In genomic region chr6:19896580-19897010, GRCh38 we compare ENCODE assay signal across 21 cellular contexts. TPM values are rescaled to one million over a fixed set of nuclear protein-coding genes. Genes with fewer than 3 reads are reported as not detected.
DNase-seq lines count a peak whose midpoint lies in the region; ATAC-seq and TF ChIP-seq lines count a peak whose summit lies in the region.
"Had no signal": no experiment of that assay in that cellular context is flagged by ENCODE, and none has a peak within 500 bp of the region (broad histone marks: within the 10 kb centered on the region; RNA-seq: fewer than 3 reads in every experiment).

No MANE protein-coding gene starts in this region.

- intact Hi-C loops in HCT116 (cut with micrococcal nuclease) (no loop called here), PC-3 (cut with micrococcal nuclease) (no loop called here)

- no peaks in the 10 kb centered on the region for H3K36me3 ChIP-seq in BE2C
- H3K36me3 ChIP-seq in HCT116 (ENCODE audit: control insufficient read depth in 1 of 2, insufficient read depth in 2 of 2, low read length in 2 of 2): no peaks in the 10 kb centered on the region
- H3K36me3 ChIP-seq in PC-3 (ENCODE audit: low read depth, low read length): no peaks in the 10 kb centered on the region
- H3K36me3 ChIP-seq: sigmoid colon, upper lobe of left lung had no signal

- H3K4me3 Mint-ChIP-seq in immature natural killer cell: no peak overlapping the region
- H3K4me3 Mint-ChIP-seq: activated CD4-positive, alpha-beta T cell treated with anti-CD3 and anti-CD28 coated beads for 36 hours; stimulated activated naive CD8-positive, alpha-beta T cell treated with anti-CD3 and anti-CD28 coated beads, Interleukin-15, amount 100 ng/mL, for 72 hours had no signal

- H3K4me1 ChIP-seq in BE2C (no peaks in the 10 kb centered on the region; the same call in 1 of the 2 replicates), HCT116 (ENCODE audit: control insufficient read depth in 1 of 2, insufficient read depth in 2 of 2, low read length in 2 of 2) (peaks cover 13 to 16% of the 10 kb centered on the region in 2 experiments; a peak in 2 of 4 replicates), PC-3 (ENCODE audit: insufficient read depth, low read length) (peaks cover 25% of the 10 kb centered on the region)
- H3K4me1 ChIP-seq: sigmoid colon had no signal

- H3K79me2 ChIP-seq in HCT116 (ENCODE audit: insufficient read depth, low read length): no peaks in the 10 kb centered on the region
- no peaks in the 10 kb centered on the region for H3K79me2 ChIP-seq in PC-3 (ENCODE audit: low read length)

- H3K27ac Mint-ChIP-seq in immature natural killer cell: no peak overlapping the region
- H3K27ac Mint-ChIP-seq: activated CD4-positive, alpha-beta T cell treated with anti-CD3 and anti-CD28 coated beads for 36 hours; stimulated activated naive CD8-positive, alpha-beta T cell treated with anti-CD3 and anti-CD28 coated beads, Interleukin-15, amount 100 ng/mL, for 72 hours had no signal

- CTCF ChIA-PET in HCT116 (lab: Charles Lee): no interaction called here
- CTCF ChIA-PET in PC-3 (lab: Charles Lee): no interaction called here

- no peaks in the 10 kb centered on the region for H3K36me3 Mint-ChIP-seq in immature natural killer cell

- no peak overlapping the region for H3K9ac ChIP-seq in HCT116 (ENCODE audit: low read length)
- H3K9ac ChIP-seq in PC-3 (ENCODE audit: low read length): no peak overlapping the region

- no peaks in the 10 kb centered on the region for H3K9me2 ChIP-seq in HCT116 (ENCODE audit: insufficient read depth)
- H3K9me2 ChIP-seq in PC-3 (replicated peaks; ENCODE audit: low read length): no peaks in the 10 kb centered on the region

- H3K9me3 ChIP-seq in BE2C (0 out of 2 replicates have a peak, but pooled peaks cover 3% of the 10 kb centered on the region), HCT116 (ENCODE audit: control insufficient read depth in 1 of 2, insufficient read depth in 1 of 2, low read depth in 1 of 2, low read length in 2 of 2) (no peaks in the 10 kb centered on the region), PC-3 (ENCODE audit: low read length) (no peaks in the 10 kb centered on the region)
- H3K9me3 ChIP-seq: upper lobe of left lung had no signal

- H3K9me3 Mint-ChIP-seq in immature natural killer cell: peaks cover 0 to 2% (median 0%) of the 10 kb centered on the region in 6 donors

- TF ChIP-seq CTCF in BE2C (IDR thresholded peaks at IDR 0.05; ENCODE audit: low read depth, low read length): no peak
- TF ChIP-seq CTCF in HCT116 (IDR thresholded peaks at IDR 0.05 in 2 of 3, conservative IDR thresholded peaks at IDR 0.05 in 1 of 3; ENCODE audit: borderline replicate concordance in 1 of 3, insufficient read depth in 1 of 3, low read depth in 2 of 3, low read length in 2 of 3): no peak
- TF ChIP-seq CTCF in PC-3 (conservative IDR thresholded peaks at IDR 0.05; ENCODE audit: low read depth, low read length): no peak

- BruUV-seq in HCT116 (replicated peaks; lab: Mats Ljungman, UMichigan) (no TSS peak), PC-3 (replicated peaks; lab: Mats Ljungman, UMichigan) (no TSS peak)

- ATAC-seq in HCT116 (no peak), PC-3 (no peak)
- ATAC-seq: activated CD4-positive, alpha-beta T cell treated with anti-CD3 and anti-CD28 coated beads for 36 hours; left lobe of liver; Panc1; stimulated activated naive CD8-positive, alpha-beta T cell treated with anti-CD3 and anti-CD28 coated beads, Interleukin-15, amount 100 ng/mL, for 72 hours had no signal

- RAD21 ChIA-PET in HCT116 (lab: Charles Lee; ENCODE audit: low non-redundant PET in 1 of 2, low total read pairs in 2 of 2, uncharacterized antibody in 2 of 2, unreplicated experiment in 2 of 2): no interaction called here

- no peaks in the 10 kb centered on the region for H3F3A ChIP-seq in PC-3 (ENCODE audit: low read length, unreplicated experiment)

- peaks cover 0 to 4% (median 0%) of the 10 kb centered on the region in 3 donors for H3K27me3 Mint-ChIP-seq in immature natural killer cell (ENCODE audit: low read depth in 3 of 3)
- H3K27me3 Mint-ChIP-seq: activated CD4-positive, alpha-beta T cell treated with anti-CD3 and anti-CD28 coated beads for 36 hours; stimulated activated naive CD8-positive, alpha-beta T cell treated with anti-CD3 and anti-CD28 coated beads, Interleukin-15, amount 100 ng/mL, for 72 hours had no signal

- no peaks in the 10 kb centered on the region for H3K4me1 Mint-ChIP-seq in immature natural killer cell
- H3K4me1 Mint-ChIP-seq: activated CD4-positive, alpha-beta T cell treated with anti-CD3 and anti-CD28 coated beads for 36 hours; stimulated activated naive CD8-positive, alpha-beta T cell treated with anti-CD3 and anti-CD28 coated beads, Interleukin-15, amount 100 ng/mL, for 72 hours had no signal

- no peaks in the 10 kb centered on the region for H4K20me1 ChIP-seq in HCT116 (ENCODE audit: insufficient read depth)
- no peaks in the 10 kb centered on the region for H4K20me1 ChIP-seq in PC-3 (ENCODE audit: low read length)

- POLR2A ChIA-PET in HCT116 (lab: Charles Lee) (no interaction called here), PC-3 (lab: Charles Lee; ENCODE audit: unreplicated experiment) (no interaction called here)

- TF ChIP-seq RAD21 in HCT116 (IDR thresholded peaks at IDR 0.05; ENCODE audit: low read depth): no peak

- H3K27me3 ChIP-seq in BE2C (no peaks in the 10 kb centered on the region), HCT116 (ENCODE audit: insufficient read depth, low read length) (no peaks in the 10 kb centered on the region), PC-3 (ENCODE audit: low read length) (no peaks in the 10 kb centered on the region)
- H3K27me3 ChIP-seq: dorsolateral prefrontal cortex, sigmoid colon, upper lobe of left lung had no signal

- no peak for TF ChIP-seq POLR2A in HCT116 (IDR thresholded peaks at IDR 0.05; ENCODE audit: borderline replicate concordance, extremely low read depth, insufficient read depth, insufficient read length)

- H3K27ac ChIP-seq in HCT116 (ENCODE audit: low read depth, low read length): no peak overlapping the region
- H3K27ac ChIP-seq in PC-3 (ENCODE audit: low read length): no peak overlapping the region
- H3K27ac ChIP-seq: dorsolateral prefrontal cortex, sigmoid colon, upper lobe of left lung had no signal

- H3K4me2 ChIP-seq in HCT116 (ENCODE audit: low read length): peak overlapping the region; percentile 23; the same call in 1 of the 2 replicates
- no peak overlapping the region for H3K4me2 ChIP-seq in PC-3 (ENCODE audit: low read length)

- peak; percentile 12 for DNase-seq in BE2C
- DNase-seq in HCT116 (ENCODE audit: low read depth, low spot score): no peak
- DNase-seq in PC-3: peak; percentile 11
- DNase-seq in medulla oblongata (ENCODE audit: extremely low spot score): peak; percentile 7
- DNase-seq in immature natural killer cell: no peak
- no peak for DNase-seq in T-helper 9 cell
- no peak for DNase-seq in NCI-H187 treated with DMSO at 0.1 percent for 48 hours (lab: John Stamatoyannopoulos, UW)
- DNase-seq in MV-4-11 (lab: John Stamatoyannopoulos, UW): no peak
- DNase-seq: activated CD4-positive, alpha-beta T cell treated with anti-CD3 and anti-CD28 coated beads for 36 hours; activated effector memory CD4-positive, alpha-beta T cell treated with Interleukin-2 at 50 U/mL for 16 hours; dorsolateral prefrontal cortex; erythroblast; HCEC 1CT; NCI-H1436; NCI-H526; sigmoid colon; stimulated activated CD4-positive, alpha-beta T cell treated with anti-CD3 and anti-CD28 coated beads, Interleukin-2, amount 100 ng/mL, for 24 hours; stimulated activated naive CD8-positive, alpha-beta T cell treated with anti-CD3 and anti-CD28 coated beads, Interleukin-15, amount 100 ng/mL, for 72 hours; upper lobe of left lung had no signal

- no peak overlapping the region for H2AFZ ChIP-seq in HCT116 (ENCODE audit: low read depth, low read length, poor library complexity, severe bottlenecking)
- H2AFZ ChIP-seq in PC-3 (ENCODE audit: low read length): no peak overlapping the region

- no peak overlapping the region for H3K4me3 ChIP-seq in BE2C (ENCODE audit: low read depth, low read length)
- no peak overlapping the region for H3K4me3 ChIP-seq in HCT116 (replicated peaks in 1 of 2; ENCODE audit: low read depth in 1 of 2, low read length in 2 of 2)
- no peak overlapping the region for H3K4me3 ChIP-seq in PC-3 (ENCODE audit: low read length)
- H3K4me3 ChIP-seq: sigmoid colon, upper lobe of left lung had no signal

TF ChIP-seq in HCT116, 20 proteins besides CTCF, POLR2A, EP300 and RAD21:
- TF ChIP-seq EZH2 (IDR thresholded peaks at IDR 0.05) (no peak), YY1 (IDR thresholded peaks at IDR 0.05; ENCODE audit: extremely low read depth, insufficient replicate concordance, low read depth, low read length) (no peak), ELF1 (IDR thresholded peaks at IDR 0.05; ENCODE audit: borderline replicate concordance, low read depth) (no peak), CEBPB (IDR thresholded peaks at IDR 0.05; ENCODE audit: low read depth) (no peak), SP1 (IDR thresholded peaks at IDR 0.05; ENCODE audit: low read depth) (no peak), SRF (IDR thresholded peaks at IDR 0.05; ENCODE audit: low read depth) (no peak), POLR2AphosphoS5 (IDR thresholded peaks at IDR 0.05; ENCODE audit: low read depth, low read length) (no peak), FOSL1 (IDR thresholded peaks at IDR 0.05; ENCODE audit: low read depth) (no peak), TCF7L2 (IDR thresholded peaks at IDR 0.05; ENCODE audit: borderline replicate concordance, extremely low read depth, insufficient read depth, insufficient read length) (no peak), CBX3 (IDR thresholded peaks at IDR 0.05; ENCODE audit: low read depth) (no peak), SIN3A (IDR thresholded peaks at IDR 0.05; ENCODE audit: low read depth) (no peak), EGR1 (IDR thresholded peaks at IDR 0.05; ENCODE audit: low read depth) (no peak), MAX (IDR thresholded peaks at IDR 0.05) (no peak)
TF ChIP-seq in HCT116: peak in this region for 0.

RNA-seq across cellular contexts. Expression of gene ID4, which starts 59.4 kb away (rescaled TPM):
- 0.25 TPM for polyA plus RNA-seq in BE2C (2012; ENCODE audit: insufficient read depth, insufficient read length, low read depth)
- total RNA-seq in HCT116 (2021; ENCODE audit: unreplicated experiment): 0.10 TPM
- polyA plus RNA-seq in HCT116 (2012): 0.09 and 0.13 TPM in 2 replicates
- total RNA-seq in PC-3 (2014; rRNA removed): 1.2 and 1.4 TPM in 2 replicates
- not detected for polyA plus RNA-seq in immature natural killer cell
- total RNA-seq: activated CD4-positive, alpha-beta T cell treated with anti-CD3 and anti-CD28 coated beads for 36 hours had no signal

Comparison
In these comparisons a context has a peak if more than half of its experiments do, and no peak if none do; other contexts are left out.
1. DNase-seq: peak in BE2C (single experiment), PC-3 (single experiment) and medulla oblongata (single experiment); none in HCT116 (single experiment), immature natural killer cell (0 of 3), T-helper 9 cell (single experiment), NCI-H187 treated with DMSO at 0.1 percent for 48 hours (single experiment) and MV-4-11 (single experiment).